Comparison of ENCODE assay signal across 17 cellular contexts in the genomic region with DNA sequence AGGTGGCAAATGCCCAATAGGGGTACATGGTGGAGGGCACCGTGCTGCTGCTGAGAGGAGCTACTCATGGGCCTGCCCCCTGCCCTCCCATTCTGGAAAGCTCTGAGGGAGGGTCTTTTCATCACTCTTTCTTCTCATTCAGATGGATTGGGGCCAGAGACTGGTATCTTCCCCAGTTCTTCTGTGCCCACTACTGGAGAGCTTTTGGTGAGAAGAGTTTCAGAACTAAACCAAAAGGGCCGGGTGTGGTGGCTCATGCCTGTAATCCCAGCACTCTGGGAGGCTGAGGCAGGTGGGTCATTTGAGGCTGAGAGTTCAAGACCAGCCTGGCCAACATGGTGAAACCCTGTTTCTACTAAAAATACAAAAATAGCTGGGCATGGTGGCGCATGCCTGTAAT. TPM values are rescaled to one million over a fixed set of nuclear protein-coding genes. Genes with fewer than 3 reads are reported as not detected.
DNase-seq lines count a peak whose midpoint lies in the region; ATAC-seq and TF ChIP-seq lines count a peak whose summit lies in the region.
"Had no signal": no experiment of that assay in that cellular context is flagged by ENCODE, and none has a peak within 500 bp of the region (broad histone marks: within the 10 kb centered on the region; RNA-seq: fewer than 3 reads in every experiment).

No MANE protein-coding gene starts in this region.

- TF ChIP-seq CTCF in RWPE2 (IDR thresholded peaks at IDR 0.05; ENCODE audit: poor library complexity, severe bottlenecking) (no peak), colonic mucosa (IDR thresholded peaks at IDR 0.05) (no peak), vagina (IDR thresholded peaks at IDR 0.05) (no peak)

- H3K9me3 ChIP-seq in RWPE2 (ENCODE audit: severe bottlenecking): no peaks in the 10 kb centered on the region
- no peaks in the 10 kb centered on the region for H3K9me3 ChIP-seq in colonic mucosa
- H3K9me3 ChIP-seq in vagina: no peaks in the 10 kb centered on the region
- H3K9me3 ChIP-seq: BLaER1 treated with 17β-estradiol and CSF1 and Interleukin-3, amounts not matched to agents 10 nM and 100 nM had no signal

- H3K4me1 ChIP-seq in RWPE2 (ENCODE audit: insufficient read depth, poor library complexity, severe bottlenecking): no peaks in the 10 kb centered on the region
- no peaks in the 10 kb centered on the region for H3K4me1 ChIP-seq in colonic mucosa
- no peaks in the 10 kb centered on the region for H3K4me1 ChIP-seq in vagina

- DNase-seq in RWPE2 (ENCODE audit: low spot score) (peak; percentile 11), colonic mucosa (peak; percentile 4), left lobe of liver (ENCODE audit: low spot score) (peak; percentile 10), vagina (ENCODE audit: extremely low spot score in 2 of 2) (peak; percentile 14 to 54), OCI-M2 (lab: John Stamatoyannopoulos, UW; ENCODE audit: unreplicated experiment) (no peak), caudate nucleus (lab: John Stamatoyannopoulos, UW) (no peak)
- DNase-seq: DMS 273 treated with DMSO at 0.1 percent for 48 hours, DMS53, DND-41, EL, H9 had no signal

- ATAC-seq in RWPE2 (ENCODE audit: low read depth): no peak
- no peak for ATAC-seq in left lobe of liver
- ATAC-seq: CD8-positive, alpha-beta T cell; GM12878 had no signal

- H3K27ac ChIP-seq in RWPE2 (ENCODE audit: poor library complexity, severe bottlenecking): no peak overlapping the region
- H3K27ac ChIP-seq in colonic mucosa: no peak overlapping the region
- no peak overlapping the region for H3K27ac ChIP-seq in vagina
- no peak overlapping the region for H3K27ac ChIP-seq in caudate nucleus (ENCODE audit: low read depth, low read length)
- H3K27ac ChIP-seq: BLaER1 treated with 17β-estradiol and CSF1 and Interleukin-3, amounts not matched to agents 10 nM and 100 nM had no signal

- H3K4me3 ChIP-seq in RWPE2 (ENCODE audit: severe bottlenecking): no peak overlapping the region
- H3K4me3 ChIP-seq in colonic mucosa: no peak overlapping the region
- H3K4me3 ChIP-seq in vagina: no peak overlapping the region
- H3K4me3 ChIP-seq: BLaER1 treated with 17β-estradiol and CSF1 and Interleukin-3, amounts not matched to agents 10 nM and 100 nM; GM12878 had no signal

- intact Hi-C loops in colonic mucosa (cut with DNase I): no loop called here
- intact Hi-C loops in vagina (cut with DNase I): no loop called here

- H3K36me3 ChIP-seq in RWPE2 (ENCODE audit: low read depth): no peaks in the 10 kb centered on the region
- no peaks in the 10 kb centered on the region for H3K36me3 ChIP-seq in colonic mucosa
- H3K36me3 ChIP-seq in vagina: no peaks in the 10 kb centered on the region
- H3K36me3 ChIP-seq: BLaER1 treated with 17β-estradiol and CSF1 and Interleukin-3, amounts not matched to agents 10 nM and 100 nM had no signal

- H3K9ac ChIP-seq in colonic mucosa (ENCODE audit: low read depth in 2 of 2, low read length in 2 of 2): no peak overlapping the region
- H3K9ac ChIP-seq: BLaER1 treated with 17β-estradiol and CSF1 and Interleukin-3, amounts not matched to agents 10 nM and 100 nM had no signal

- no peaks in the 10 kb centered on the region for H3K27me3 ChIP-seq in RWPE2 (ENCODE audit: insufficient read depth, poor library complexity, severe bottlenecking)
- H3K27me3 ChIP-seq in colonic mucosa: no peaks in the 10 kb centered on the region
- no peaks in the 10 kb centered on the region for H3K27me3 ChIP-seq in vagina
- H3K27me3 ChIP-seq: BLaER1 treated with 17β-estradiol and CSF1 and Interleukin-3, amounts not matched to agents 10 nM and 100 nM had no signal

- no peak for TF ChIP-seq POLR2A in vagina (IDR thresholded peaks at IDR 0.05)

RNA-seq across cellular contexts. Expression of a gene that starts 12.5 kb away (rescaled TPM):
- total RNA-seq in colonic mucosa: 10 to 100 TPM; 12.8 to 14.3 TPM
- total RNA-seq in left lobe of liver: 0.53 TPM
- 14.2 TPM for total RNA-seq in vagina
- total RNA-seq: A172; B cell; CD8-positive, alpha-beta T cell; G401 had no signal

Comparison
In these comparisons a context has a peak if more than half of its experiments do, and no peak if none do; other contexts are left out.
1. DNase-seq: peak in RWPE2 (single experiment), colonic mucosa (single experiment), left lobe of liver (single experiment) and vagina (2 of 2); none in OCI-M2 (single experiment) and caudate nucleus (0 of 61).